In the genomic region with DNA sequence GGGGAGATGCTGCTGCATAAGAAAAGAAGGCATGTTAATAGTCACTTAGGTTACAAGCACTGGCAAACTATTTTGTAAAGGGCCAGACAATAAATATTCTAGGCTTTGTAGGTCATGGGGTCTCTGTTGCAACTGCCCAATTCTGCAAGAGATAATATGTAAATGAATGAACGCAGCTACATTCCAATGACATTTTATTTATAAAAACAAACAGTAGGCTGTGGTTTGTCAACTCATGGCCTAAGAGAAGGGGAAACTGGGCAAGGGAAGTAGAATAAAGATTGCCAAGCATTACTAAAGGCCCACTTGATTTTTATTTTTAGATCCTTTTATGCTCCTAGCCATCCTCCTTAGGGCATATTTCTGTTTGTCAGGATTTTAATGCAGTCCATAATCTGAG, we compare ENCODE assay signal across 21 cellular contexts.
"Had no signal": no experiment of that assay in that cellular context is flagged by ENCODE, and none has a peak within 500 bp of the region (broad histone marks: within the 10 kb centered on the region; RNA-seq: fewer than 3 reads in every experiment).

No MANE protein-coding gene starts in this region.

- H3K27me3 ChIP-seq: brain microvascular endothelial cell, esophagus squamous epithelium, tibial nerve had no signal

- H3K27ac ChIP-seq: brain microvascular endothelial cell, esophagus squamous epithelium had no signal

- H3K4me3 ChIP-seq: esophagus squamous epithelium, lung, tibial nerve had no signal

- H3K36me3 ChIP-seq: brain microvascular endothelial cell, tibial nerve had no signal

- ATAC-seq: activated naive CD8-positive, alpha-beta T cell treated with anti-CD3 and anti-CD28 coated beads, Interleukin-2, amount 50 U/mL, for 24 hours; activated T-cell treated with anti-CD3 and anti-CD28 coated beads, Interleukin-2, amount 50 U/mL, for 72 hours; left colon; naive thymus-derived CD4-positive, alpha-beta T cell; T-helper 17 cell had no signal

- H3K9me3 ChIP-seq: esophagus squamous epithelium, tibial nerve had no signal

- DNase-seq: activated CD4-positive, alpha-beta memory T cell treated with anti-CD3 and anti-CD28 coated beads for 36 hours; activated CD4-positive, alpha-beta T cell treated with anti-CD3 and anti-CD28 coated beads for 4 hours; activated CD4-positive, CD25-positive, alpha-beta regulatory T cell; activated gamma-delta T cell; activated naive CD4-positive, alpha-beta T cell treated with anti-CD3 and anti-CD28 coated beads, Interleukin-2, amount 50 U/mL, for 16 hours; activated naive CD8-positive, alpha-beta T cell treated with anti-CD3 and anti-CD28 coated beads, Interleukin-2, amount 50 U/mL, for 24 hours; activated T-cell treated with anti-CD3 and anti-CD28 coated beads, Interleukin-2, amount 50 U/mL, for 72 hours; brain microvascular endothelial cell; central memory CD4-positive, alpha-beta T cell; esophagus squamous epithelium; foreskin fibroblast; left colon; naive thymus-derived CD4-positive, alpha-beta T cell; occipital lobe; posterior cingulate gyrus; stimulated activated CD4-positive, alpha-beta T cell treated with anti-CD3 and anti-CD28 coated beads, Interleukin-4, amount 100 ng/mL, for 24 hours; stimulated activated naive CD4-positive, alpha-beta T cell treated with Interleukin-2 at 50 U/mL for 16 hours; SW 1271; T-helper 17 cell had no signal
